ENCODE assay signal across 9 cellular contexts in genomic region chr2:227163445-227163997, GRCh38. TPM values are rescaled to one million over a fixed set of nuclear protein-coding genes. Genes with fewer than 3 reads are reported as not detected.
DNase-seq lines count a peak whose midpoint lies in the region; ATAC-seq and TF ChIP-seq lines count a peak whose summit lies in the region.
"Had no signal": no experiment of that assay in that cellular context is flagged by ENCODE, and none has a peak within 500 bp of the region (broad histone marks: within the 10 kb centered on the region; RNA-seq: fewer than 3 reads in every experiment).

No MANE protein-coding gene starts in this region.

- no peak for TF ChIP-seq EP300 in sigmoid colon (IDR thresholded peaks at IDR 0.05)

- ATAC-seq in GM18502 (IDR thresholded peaks at IDR 0.05; ENCODE audit: poor library complexity, unreplicated experiment) (peak; percentile 70), HG02840 (IDR thresholded peaks at IDR 0.05; ENCODE audit: low FRiP score, unreplicated experiment) (peak; percentile 48), SK-N-SH treated with all-trans-retinoic acid at 6 μM for 48 hours (peak; percentile 49)

- H3K27me3 ChIP-seq in cardiac muscle cell (peaks cover 93% of the 10 kb centered on the region), sigmoid colon (peaks cover 15 to 55% (median 20%) of the 10 kb centered on the region in 3 donors)

- intact Hi-C loops in sigmoid colon (cut with DNase I): no loop called here

- TF ChIP-seq CTCF in 22Rv1 (IDR thresholded peaks at IDR 0.05): no peak
- TF ChIP-seq CTCF in cardiac muscle cell (IDR thresholded peaks at IDR 0.05; ENCODE audit: low read depth, low read length): no peak
- TF ChIP-seq CTCF in sigmoid colon (IDR thresholded peaks at IDR 0.05): no peak

- 0 out of 2 replicates have a peak overlapping the region, but pooled peaks have one; percentile 50 for H3K27ac ChIP-seq in 22Rv1
- no peak overlapping the region for H3K27ac ChIP-seq in cardiac muscle cell
- peak overlapping the region in 1 of 4 donors; percentile 49 for H3K27ac ChIP-seq in sigmoid colon
- H3K27ac ChIP-seq: HL-60 had no signal

- H3K4me1 ChIP-seq in cardiac muscle cell (ENCODE audit: low read depth): no peaks in the 10 kb centered on the region
- H3K4me1 ChIP-seq in sigmoid colon: peaks cover 0 to 19% (median 17%) of the 10 kb centered on the region in 4 donors

- peak; percentile 1 to 30 for DNase-seq in cardiac muscle cell (ENCODE audit: low read depth in 1 of 2, low spot score in 1 of 2)
- no peak for DNase-seq in sigmoid colon
- no peak for DNase-seq in dedifferentiated amniotic fluid mesenchymal stem cell (ENCODE audit: extremely low spot score)
- no peak for DNase-seq in Kasumi-1 (lab: John Stamatoyannopoulos, UW)

- WGBS in sigmoid colon, 2 donors: 1 to 2% methylated on average over 20 of the region's 20 CpGs

- H3K36me3 ChIP-seq in cardiac muscle cell (no peaks in the 10 kb centered on the region), sigmoid colon (no peaks in the 10 kb centered on the region)

- H3K9me3 ChIP-seq in cardiac muscle cell (ENCODE audit: low read depth): no peaks in the 10 kb centered on the region
- H3K9me3 ChIP-seq in sigmoid colon: peaks cover 0 to 3% (median 0%) of the 10 kb centered on the region in 4 donors

- H3K4me3 ChIP-seq in cardiac muscle cell: peak overlapping the region; percentile 36
- H3K4me3 ChIP-seq in sigmoid colon: peak overlapping the region; percentile 8 to 50 (median 38)

- no peak for TF ChIP-seq POLR2A in sigmoid colon (IDR thresholded peaks at IDR 0.05)

TF ChIP-seq in SK-N-SH treated with all-trans-retinoic acid at 6 μM for 48 hours, 23 proteins besides CTCF, POLR2A, EP300 and RAD21:
- no peak for TF ChIP-seq ZFP3 (CRISPR knock-in tag; IDR thresholded peaks at IDR 0.05)
- no peak for TF ChIP-seq RARB (CRISPR knock-in tag; IDR thresholded peaks at IDR 0.05)
- no peak for TF ChIP-seq POU6F1 (CRISPR knock-in tag; IDR thresholded peaks at IDR 0.05; ENCODE audit: borderline replicate concordance, low read depth)
- TF ChIP-seq PATZ1 (CRISPR knock-in tag; IDR thresholded peaks at IDR 0.05; ENCODE audit: borderline replicate concordance): no peak
- TF ChIP-seq SNAI2 (CRISPR knock-in tag; IDR thresholded peaks at IDR 0.05): no peak
- no peak for TF ChIP-seq CREB5 (CRISPR knock-in tag; IDR thresholded peaks at IDR 0.05; ENCODE audit: low read depth)
- no peak for TF ChIP-seq GLIS3 (CRISPR knock-in tag; IDR thresholded peaks at IDR 0.05)
- TF ChIP-seq ZNF8 (CRISPR knock-in tag; IDR thresholded peaks at IDR 0.05): no peak
- TF ChIP-seq TOX (CRISPR knock-in tag; IDR thresholded peaks at IDR 0.05; ENCODE audit: borderline replicate concordance): no peak
- TF ChIP-seq CSRNP3 (CRISPR knock-in tag; IDR thresholded peaks at IDR 0.05): no peak
- no peak for TF ChIP-seq ZC3H10 (CRISPR knock-in tag; IDR thresholded peaks at IDR 0.05)
- TF ChIP-seq ARNTL (CRISPR knock-in tag; IDR thresholded peaks at IDR 0.05; ENCODE audit: borderline replicate concordance, low read depth): no peak
- TF ChIP-seq TCF4 (CRISPR knock-in tag; IDR thresholded peaks at IDR 0.05; ENCODE audit: borderline replicate concordance): no peak
- TF ChIP-seq ZFP30 (CRISPR knock-in tag; IDR thresholded peaks at IDR 0.05): no peak
- TF ChIP-seq ESRRG (CRISPR knock-in tag; IDR thresholded peaks at IDR 0.05): no peak
- TF ChIP-seq ZNF565 (CRISPR knock-in tag; conservative IDR thresholded peaks at IDR 0.05; ENCODE audit: low read depth): no peak
- no peak for TF ChIP-seq CSDC2 (CRISPR knock-in tag; IDR thresholded peaks at IDR 0.05)
- no peak for TF ChIP-seq ISL1 (CRISPR knock-in tag; IDR thresholded peaks at IDR 0.05)

RNA-seq across cellular contexts. Expression of gene COL4A4, which starts 0.5 kb away (rescaled TPM):
- total RNA-seq in cardiac muscle cell (0.14 and 0.15 TPM in 2 replicates), sigmoid colon (1 to 10 TPM in 3 of 4 donors, under 1 TPM in 1; 0.49 to 1.4 (median 1.1) TPM)
- polyA plus RNA-seq in cardiac muscle cell (0.07 and 0.16 TPM in 2 replicates), sigmoid colon (1 to 10 TPM in 1 of 3 donors, not detected in 2; 1.6 TPM)

RNA-seq across cellular contexts. Expression of gene COL4A3, which starts 0.9 kb away (rescaled TPM):
- total RNA-seq in cardiac muscle cell: not detected in 2 replicates
- polyA plus RNA-seq in cardiac muscle cell: 0.20 and 0.29 TPM in 2 replicates
- 1 to 10 TPM in 2 of 4 donors, under 1 TPM in 2; 0.68 to 1.6 (median 1.1) TPM for total RNA-seq in sigmoid colon
- polyA plus RNA-seq in sigmoid colon: 1 to 10 TPM in 1 of 3 donors, under 1 TPM in 1, not detected in 1; under 0.01 to 1.0 TPM

Comparison
In these comparisons a context has a peak if more than half of its experiments do, and no peak if none do; other contexts are left out.
1. DNase-seq: peak in cardiac muscle cell (2 of 2); none in sigmoid colon (single experiment), dedifferentiated amniotic fluid mesenchymal stem cell (single experiment) and Kasumi-1 (0 of 2).
2. Peak in every context shown above with its lines, with median percentiles within 50 percentile points of each other: ATAC-seq.